In the genomic region with DNA sequence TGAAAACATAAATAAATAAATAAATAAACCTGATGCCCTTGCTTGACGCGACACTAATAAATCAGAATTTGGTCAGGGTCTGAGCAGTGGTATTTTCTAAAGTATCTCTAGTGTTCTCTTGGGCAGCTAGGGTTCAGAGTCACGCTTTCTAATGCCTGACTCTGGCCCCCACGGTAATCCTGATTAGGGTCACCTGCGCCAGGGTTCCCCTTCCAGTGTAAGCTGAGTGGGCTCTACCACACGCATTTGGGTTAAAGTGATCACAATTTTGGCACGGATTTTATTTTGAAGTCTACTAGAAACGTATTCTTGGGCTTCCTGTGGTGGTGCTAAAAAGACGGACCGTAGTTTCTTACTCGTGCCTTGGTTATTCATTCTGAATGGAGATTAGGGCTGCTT, we compare ENCODE assay signal across 8 cellular contexts. TPM values are rescaled to one million over a fixed set of nuclear protein-coding genes. Genes with fewer than 3 reads are reported as not detected.
A peak's percentile ranks its signal among the peaks of the same experiment; 100 is the strongest.
DNase-seq lines count a peak whose midpoint lies in the region; ATAC-seq, FAIRE-seq and TF ChIP-seq lines count a peak whose summit lies in the region.

No MANE protein-coding gene starts in this region.

- peak overlapping the region; percentile 99 for H3K4me3 Mint-ChIP-seq in T-helper 2 cell treated with Interferon-gamma antibody and Interleukin-4, amounts not matched to agents 5 μg/mL and 100 μg/mL, for 36 hours

- peaks cover 23% of the 10 kb centered on the region for H3K36me3 Mint-ChIP-seq in T-helper 2 cell treated with Interferon-gamma antibody and Interleukin-4, amounts not matched to agents 5 μg/mL and 100 μg/mL, for 36 hours (ENCODE audit: low read depth)

- CTCF ChIA-PET in A549 (lab: Yijun Ruan, JAX), result interaction anchor here (0.6 to 3.9 kb wide), 4 partner anchors 7 to 190 kb away, joined by 3 to 33 read pairs (median 3); no protein-coding TSS in a partner anchor

- FAIRE-seq in A549 (lab: Jason Lieb, UNC), result no peak

- H3K4me2 ChIP-seq in A549 (peak overlapping the region; percentile 94), skeletal muscle satellite cell (ENCODE audit: low read length) (peak overlapping the region; percentile 97)

- TF ChIP-seq EP300 in A549 (IDR thresholded peaks at IDR 0.05), result no peak

- TF ChIP-seq POLR2A in A549 (IDR thresholded peaks at IDR 0.05; ENCODE audit: low read length), result no peak
- no peak for TF ChIP-seq POLR2A in heart left ventricle (IDR thresholded peaks at IDR 0.05)

- no peaks in the 10 kb centered on the region for H3K27me3 Mint-ChIP-seq in T-helper 2 cell treated with Interferon-gamma antibody and Interleukin-4, amounts not matched to agents 5 μg/mL and 100 μg/mL, for 36 hours (ENCODE audit: low read depth)

- 5% methylated on average over 11 of the region's 11 CpGs for WGBS in A549 (ENCODE audit: missing lambda C conversion rate)
- WGBS in heart left ventricle, 4 donors, result 3 to 7% (median 4%) methylated on average over 11 of the region's 11 CpGs

- H3K27ac ChIP-seq in A549, result peak overlapping the region; percentile 85 to 90
- peak overlapping the region in 10 of 12 donors; percentile 3 to 90 (median 82) for H3K27ac ChIP-seq in heart left ventricle

- intact Hi-C loops in heart left ventricle (cut with DNase I), result no loop called here

- peaks cover 18% of the 10 kb centered on the region for H3K4me1 ChIP-seq in A549
- peaks cover 4 to 25% (median 18%) of the 10 kb centered on the region in 12 donors for H3K4me1 ChIP-seq in heart left ventricle
- peaks cover 12% of the 10 kb centered on the region for H3K4me1 ChIP-seq in skeletal muscle satellite cell (ENCODE audit: control insufficient read depth, insufficient read depth, low read length)

- in situ Hi-C loops in G401 (cut with HindIII; ENCODE audit: low sequenced_read_pairs), result no loop called here

- peak overlapping the region; percentile 99 for H3K27ac Mint-ChIP-seq in T-helper 2 cell treated with Interferon-gamma antibody and Interleukin-4, amounts not matched to agents 5 μg/mL and 100 μg/mL, for 36 hours

- peak overlapping the region; percentile 91 for H3K9ac ChIP-seq in skeletal muscle satellite cell (ENCODE audit: low read depth, low read length)

- peak overlapping the region; percentile 94 for H3K4me3 ChIP-seq in A549
- H3K4me3 ChIP-seq in heart left ventricle, result peak overlapping the region; percentile 72 to 99 (median 86)
- H3K4me3 ChIP-seq in skeletal muscle satellite cell (ENCODE audit: low read length), result peak overlapping the region; percentile 95

- H3K36me3 ChIP-seq in heart left ventricle (peaks cover 0 to 43% (median 32%) of the 10 kb centered on the region in 9 donors), skeletal muscle satellite cell (ENCODE audit: insufficient read depth, low read length) (peaks cover 12% of the 10 kb centered on the region)

- TF ChIP-seq CTCF in A549 (IDR thresholded peaks at IDR 0.05) (no peak), heart left ventricle (IDR thresholded peaks at IDR 0.05) (no peak)

- ATAC-seq in A549 (peak in 1 of 2 experiments; percentile 53; a peak in 3 of 6 replicates), GM21737 (IDR thresholded peaks at IDR 0.05; ENCODE audit: unreplicated experiment) (peak; percentile 11), heart left ventricle (peak in 2 of 4 donors; percentile 1 to 2), HG02678 (IDR thresholded peaks at IDR 0.05; ENCODE audit: unreplicated experiment) (no peak)

- no peak for TF ChIP-seq RAD21 in A549 (conservative IDR thresholded peaks at IDR 0.05 in 1 of 2, IDR thresholded peaks at IDR 0.05 in 1 of 2)

- H3K4me1 Mint-ChIP-seq in T-helper 2 cell treated with Interferon-gamma antibody and Interleukin-4, amounts not matched to agents 5 μg/mL and 100 μg/mL, for 36 hours (ENCODE audit: low read depth), result peaks cover 23% of the 10 kb centered on the region

- H3K27me3 ChIP-seq in heart left ventricle (no peaks in the 10 kb centered on the region), skeletal muscle satellite cell (ENCODE audit: control insufficient read depth, insufficient read depth, low read length) (no peaks in the 10 kb centered on the region)

- H3K9me3 Mint-ChIP-seq in T-helper 2 cell treated with Interferon-gamma antibody and Interleukin-4, amounts not matched to agents 5 μg/mL and 100 μg/mL, for 36 hours, result no peaks in the 10 kb centered on the region

- H3K9me3 ChIP-seq in A549 (no peaks in the 10 kb centered on the region), heart left ventricle (no peaks in the 10 kb centered on the region), skeletal muscle satellite cell (replicated peaks; ENCODE audit: low read length) (no peaks in the 10 kb centered on the region)

- POLR2A ChIA-PET in A549 (lab: Yijun Ruan, JAX), result interaction anchor here (0.6 to 1.6 kb wide), 3 partner anchors 12 to 109 kb away, joined by 3 to 4 read pairs (median 4); a partner anchor contains a TSS

- DNase-seq in A549 (ENCODE audit: low read depth in 1 of 2, low spot score in 1 of 2) (no peak), heart left ventricle (no peak), OCI-M2 (lab: John Stamatoyannopoulos, UW; ENCODE audit: unreplicated experiment) (no peak), G401 (ENCODE audit: low spot score) (no peak)
- no peak for DNase-seq in T-helper 2 cell treated with Interferon-gamma antibody and Interleukin-4, amounts not matched to agents 5 μg/mL and 100 μg/mL, for 36 hours (ENCODE audit: low spot score)

TF ChIP-seq in A549, 52 proteins besides CTCF, POLR2A, EP300 and RAD21:
- TF ChIP-seq NFE2L2 (conservative IDR thresholded peaks at IDR 0.05; ENCODE audit: low read length) (no peak), FOSL2 (IDR thresholded peaks at IDR 0.05) (no peak), FOSL2 (CRISPR knock-in tag; IDR thresholded peaks at IDR 0.05) (no peak), SMC3 (IDR thresholded peaks at IDR 0.05) (no peak)
TF ChIP-seq in A549: peak in this region for 0.

RNA-seq across cellular contexts. Expression of a gene that starts 0.7 kb away (rescaled TPM):
- polyA plus RNA-seq in A549 (2011; rRNA removed) (48.6 and 64.9 TPM in 2 replicates), A549 (2017; fragmentation: RNase III; extraction: RNeasy Plus Mini Kit Qiagen cat#74134 plus additional on column Dnase treatment) (77.8 to 79.7 TPM (median 78.1 TPM) in 3 replicates), heart left ventricle (100 to 1,000 TPM in 1 of 2 donors, 10 to 100 TPM in 1; 87.8 to 109 TPM)
- polyA plus RNA-seq in A549 (2012; cell fraction: cytosol; rRNA removed), result 27.3 and 29.1 TPM in 2 replicates
- polyA plus RNA-seq in A549 (2012; cell fraction: nucleus; rRNA removed), result 10.4 and 19.2 TPM in 2 replicates
- 23.3 and 24.6 TPM in 2 replicates for polyA minus RNA-seq in A549 (2011; rRNA and poly(A)+ RNA removed)
- 100 to 1,000 TPM in 1 of 9 donors, 10 to 100 TPM in 8; 58.9 to 115 (median 79.8) TPM for total RNA-seq in heart left ventricle
- total RNA-seq in skeletal muscle satellite cell (2012; rRNA removed), result 33.4 and 47.9 TPM in 2 replicates
- 35.6 and 47.2 TPM in 2 replicates for total RNA-seq in G401 (2014; rRNA removed; shearing (Covaris generic))
